Comparison of ENCODE assay signal across 1 cellular context in genomic region chr14:37189733-37190132, GRCh38. TPM values are rescaled to one million over a fixed set of nuclear protein-coding genes. Genes with fewer than 3 reads are reported as not detected.
"Had no signal": no experiment of that assay in that cellular context is flagged by ENCODE, and none has a peak within 500 bp of the region (broad histone marks: within the 10 kb centered on the region; RNA-seq: fewer than 3 reads in every experiment).

No MANE protein-coding gene starts in this region.

RNA-seq across cellular contexts. Expression of gene MIPOL1, which starts 8.0 kb away (rescaled TPM):
- total RNA-seq: GM12878 had no signal
